16 cellular contexts compared by ENCODE assay signal in the genomic region with DNA sequence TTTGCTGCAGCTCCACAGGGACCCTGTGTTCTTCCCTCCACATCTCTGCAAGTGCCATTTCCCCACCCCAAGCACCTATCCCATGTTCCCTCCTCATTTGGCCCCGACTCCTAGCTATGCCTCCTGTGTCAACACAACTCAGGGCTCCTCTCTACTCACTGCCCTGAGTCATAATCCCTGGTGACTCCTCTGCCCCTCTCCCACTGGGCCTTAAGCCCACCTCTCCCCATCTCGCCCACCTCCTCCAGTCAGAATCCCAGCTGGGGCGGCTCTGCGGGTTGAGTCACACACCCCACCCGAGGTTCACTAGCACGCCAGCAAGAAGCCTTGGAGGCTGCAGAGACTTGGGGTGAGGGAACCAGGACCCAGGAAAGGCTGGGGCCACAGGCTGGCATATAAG.
DNase-seq lines count a peak whose midpoint lies in the region; ATAC-seq and TF ChIP-seq lines count a peak whose summit lies in the region.
"Had no signal": no experiment of that assay in that cellular context is flagged by ENCODE, and none has a peak within 500 bp of the region (broad histone marks: within the 10 kb centered on the region; RNA-seq: fewer than 3 reads in every experiment).

No MANE protein-coding gene starts in this region.

- H3K27ac ChIP-seq in RWPE2 (ENCODE audit: poor library complexity, severe bottlenecking) (peak overlapping the region; percentile 68), fibroblast of lung (ENCODE audit: insufficient read depth, low read length) (peak overlapping the region; percentile 14)

- TF ChIP-seq CTCF in RWPE2 (IDR thresholded peaks at IDR 0.05; ENCODE audit: poor library complexity, severe bottlenecking) = no peak
- TF ChIP-seq CTCF in fibroblast of lung (conservative IDR thresholded peaks at IDR 0.05 in 1 of 2, IDR thresholded peaks at IDR 0.05 in 1 of 2; ENCODE audit: low read depth in 1 of 2, low read length in 2 of 2) = no peak

- H3K9me3 ChIP-seq in RWPE2 (ENCODE audit: severe bottlenecking) (no peaks in the 10 kb centered on the region), fibroblast of lung (ENCODE audit: control insufficient read depth, insufficient read depth, low read depth, low read length) (no peaks in the 10 kb centered on the region)
- H3K9me3 ChIP-seq: Peyer's patch had no signal

- no peaks in the 10 kb centered on the region for H4K20me1 ChIP-seq in fibroblast of lung (ENCODE audit: control insufficient read depth, extremely low read depth, insufficient read depth, low read length)

- H3K36me3 ChIP-seq in RWPE2 (ENCODE audit: low read depth) (no peaks in the 10 kb centered on the region), fibroblast of lung (ENCODE audit: control insufficient read depth, insufficient read depth, low read length) (no peaks in the 10 kb centered on the region)
- H3K36me3 ChIP-seq: Peyer's patch had no signal

- H3K4me3 ChIP-seq in RWPE2 (ENCODE audit: severe bottlenecking) (no peak overlapping the region), fibroblast of lung (replicated peaks in 1 of 4; ENCODE audit: control extremely low read depth in 1 of 4, insufficient read depth in 1 of 4, low read depth in 3 of 4, low read length in 4 of 4) (no peak overlapping the region), skeletal muscle cell (ENCODE audit: low read depth, low read length) (no peak overlapping the region)
- H3K4me3 ChIP-seq: Peyer's patch had no signal

- no peaks in the 10 kb centered on the region for H3K27me3 ChIP-seq in RWPE2 (ENCODE audit: insufficient read depth, poor library complexity, severe bottlenecking)
- no peaks in the 10 kb centered on the region for H3K27me3 ChIP-seq in fibroblast of lung (ENCODE audit: control insufficient read depth, insufficient read depth, low read length)
- H3K27me3 ChIP-seq: Peyer's patch had no signal

- DNase-seq in GM03348 (ENCODE audit: low spot score) (peak; percentile 81), RWPE2 (ENCODE audit: low spot score) (no peak), fibroblast of lung (ENCODE audit: low read depth in 2 of 2) (peak; percentile 80 to 98), skeletal muscle cell (ENCODE audit: low read depth) (peak; percentile 89), erythroblast (lab: John Stamatoyannopoulos, UW) (no peak), midbrain (lab: John Stamatoyannopoulos, UW) (no peak), activated gamma-delta T cell (lab: John Stamatoyannopoulos, UW) (no peak)
- no peak for DNase-seq in activated naive CD4-positive, alpha-beta T cell treated with anti-CD3 and anti-CD28 coated beads, Interleukin-2, amount 50 U/mL, for 72 hours (ENCODE audit: low spot score in 2 of 2)
- DNase-seq: activated CD4-positive, alpha-beta T cell treated with anti-CD3 and anti-CD28 coated beads, Interleukin-2, amount 50 U/mL, for 48 hours; CD8-positive, alpha-beta memory T cell; left ventricle myocardium superior; stimulated activated naive B cell treated with anti-CD40 and anti-IgM and Interleukin-4, amounts not matched to agents 10 μg/mL and 1 μg/mL and 100 μg/mL, for 72 hours had no signal

- H3K4me1 ChIP-seq in RWPE2 (ENCODE audit: insufficient read depth, poor library complexity, severe bottlenecking) (peaks cover 15% of the 10 kb centered on the region), fibroblast of lung (ENCODE audit: control insufficient read depth, extremely low read depth, insufficient read depth, low read length) (peaks cover 9% of the 10 kb centered on the region)

- no peak overlapping the region for H3K4me2 ChIP-seq in fibroblast of lung (ENCODE audit: extremely low read depth, insufficient read depth, low read length)

- no peak overlapping the region for H3K27ac Mint-ChIP-seq in activated naive CD4-positive, alpha-beta T cell treated with anti-CD3 and anti-CD28 coated beads, Interleukin-2, amount 50 U/mL, for 72 hours
- H3K27ac Mint-ChIP-seq: activated T-helper 1 cell treated with anti-CD3 and anti-CD28 coated beads, Interleukin-12 subunit alpha, Interleukin-12 subunit beta, Interleukin-2, Interleukin-4 antibody, amounts not matched to agents 30 ng/mL and 10 ng/mL and 1 ng/mL, durations not matched to agents 14 hours and 24 hours and 36 hours; CD8-positive, alpha-beta memory T cell; naive thymus-derived CD8-positive, alpha-beta T cell; stimulated activated naive B cell treated with anti-CD40 and anti-IgM and Interleukin-4, amounts not matched to agents 10 μg/mL and 1 μg/mL and 100 μg/mL, for 72 hours had no signal

- no peaks in the 10 kb centered on the region for H3K36me3 Mint-ChIP-seq in activated naive CD4-positive, alpha-beta T cell treated with anti-CD3 and anti-CD28 coated beads, Interleukin-2, amount 50 U/mL, for 72 hours
- H3K36me3 Mint-ChIP-seq: brain; naive thymus-derived CD8-positive, alpha-beta T cell had no signal

- ATAC-seq in RWPE2 (ENCODE audit: low read depth) = peak; percentile 73
- ATAC-seq in activated naive CD4-positive, alpha-beta T cell treated with anti-CD3 and anti-CD28 coated beads, Interleukin-2, amount 50 U/mL, for 72 hours = no peak
- ATAC-seq: left ventricle myocardium superior; naive thymus-derived CD8-positive, alpha-beta T cell; stimulated activated naive B cell treated with anti-CD40 and anti-IgM and Interleukin-4, amounts not matched to agents 10 μg/mL and 1 μg/mL and 100 μg/mL, for 72 hours had no signal

- H3K9ac ChIP-seq in fibroblast of lung (ENCODE audit: insufficient read depth, low read length) = no peak overlapping the region

- H2AFZ ChIP-seq in fibroblast of lung (ENCODE audit: low read length) = no peak overlapping the region

- TF ChIP-seq POLR2A in erythroblast (IDR thresholded peaks at IDR 0.05; ENCODE audit: low read length) = no peak

- H3K9me3 Mint-ChIP-seq in activated naive CD4-positive, alpha-beta T cell treated with anti-CD3 and anti-CD28 coated beads, Interleukin-2, amount 50 U/mL, for 72 hours = no peaks in the 10 kb centered on the region
- H3K9me3 Mint-ChIP-seq: activated T-helper 1 cell treated with anti-CD3 and anti-CD28 coated beads, Interleukin-12 subunit alpha, Interleukin-12 subunit beta, Interleukin-2, Interleukin-4 antibody, amounts not matched to agents 30 ng/mL and 10 ng/mL and 1 ng/mL, durations not matched to agents 14 hours and 24 hours and 36 hours had no signal

- no peaks in the 10 kb centered on the region for H3K79me2 ChIP-seq in fibroblast of lung (ENCODE audit: control insufficient read depth, insufficient read depth, low read length)

Comparison
In these comparisons a context has a peak if more than half of its experiments do, and no peak if none do; other contexts are left out.
1. DNase-seq: peak in GM03348 (single experiment), fibroblast of lung (2 of 2) and skeletal muscle cell (single experiment); none in RWPE2 (single experiment), activated naive CD4-positive, alpha-beta T cell treated with anti-CD3 and anti-CD28 coated beads, Interleukin-2, amount 50 U/mL, for 72 hours (0 of 2), erythroblast (0 of 2), midbrain (single experiment) and activated gamma-delta T cell (single experiment).